8 cellular contexts compared by ENCODE assay signal in genomic region chr7:98021588-98022351, GRCh38. TPM values are rescaled to one million over a fixed set of nuclear protein-coding genes. Genes with fewer than 3 reads are reported as not detected.
DNase-seq lines count a peak whose midpoint lies in the region; ATAC-seq and TF ChIP-seq lines count a peak whose summit lies in the region.

No MANE protein-coding gene starts in this region.

- H3K4me3 Mint-ChIP-seq in glutamatergic neuron (ENCODE audit: unreplicated experiment) = no peak overlapping the region

- H3K4me1 Mint-ChIP-seq in glutamatergic neuron (ENCODE audit: low read depth, unreplicated experiment) = no peaks in the 10 kb centered on the region

- no peaks in the 10 kb centered on the region for H3K27me3 Mint-ChIP-seq in glutamatergic neuron (ENCODE audit: unreplicated experiment)

- DNase-seq in DMS53 (lab: John Stamatoyannopoulos, UW) (peak; percentile 89), H7 (peak; percentile 91), NB4 (ENCODE audit: low read depth) (peak; percentile 81), SKM-1 (lab: John Stamatoyannopoulos, UW; ENCODE audit: unreplicated experiment) (peak; percentile 15), glutamatergic neuron (peak; percentile 91), pons (ENCODE audit: low spot score) (peak; percentile 46), upper lobe of right lung (peak; percentile 88)
- peak; percentile 81 for DNase-seq in activated naive CD4-positive, alpha-beta T cell treated with Interleukin-2 at 50 U/mL for 16 hours

- H3K36me3 ChIP-seq in H7 (replicated peaks; ENCODE audit: control insufficient read depth, insufficient read depth, low read length) = no peaks in the 10 kb centered on the region
- no peaks in the 10 kb centered on the region for H3K36me3 ChIP-seq in upper lobe of right lung

- H3K4me3 ChIP-seq in H7 (ENCODE audit: insufficient read depth, low read depth, low read length) (no peak overlapping the region), NB4 (ENCODE audit: low read depth, low read length) (no peak overlapping the region), upper lobe of right lung (no peak overlapping the region)

- no peak overlapping the region for H3K27ac Mint-ChIP-seq in glutamatergic neuron (ENCODE audit: unreplicated experiment)

- TF ChIP-seq POLR2A in NB4 (IDR thresholded peaks at IDR 0.05; ENCODE audit: extremely low read depth, insufficient read length) = no peak

- peak; percentile 96 for ATAC-seq in upper lobe of right lung

- no peaks in the 10 kb centered on the region for H3K27me3 ChIP-seq in H7 (ENCODE audit: control insufficient read depth, insufficient read depth, low read length)
- H3K27me3 ChIP-seq in upper lobe of right lung = no peaks in the 10 kb centered on the region

- no peaks in the 10 kb centered on the region for H3K36me3 Mint-ChIP-seq in glutamatergic neuron (ENCODE audit: unreplicated experiment)

- H3K4me1 ChIP-seq in upper lobe of right lung = no peaks in the 10 kb centered on the region

- intact Hi-C loops in upper lobe of right lung (cut with DNase I) = no loop called here

- TF ChIP-seq CTCF in NB4 (IDR thresholded peaks at IDR 0.05; ENCODE audit: low read depth, low read length) = peak; percentile 96
- TF ChIP-seq CTCF in glutamatergic neuron (IDR thresholded peaks at IDR 0.05; ENCODE audit: partially characterized antibody, unreplicated experiment) = peak; percentile 97
- peak; percentile 96 for TF ChIP-seq CTCF in upper lobe of right lung (IDR thresholded peaks at IDR 0.05)

- no peaks in the 10 kb centered on the region for H3K9me3 ChIP-seq in upper lobe of right lung

- H3K9me3 Mint-ChIP-seq in glutamatergic neuron (ENCODE audit: unreplicated experiment) = peaks cover 2% of the 10 kb centered on the region

- no peak overlapping the region for H3K27ac ChIP-seq in upper lobe of right lung

RNA-seq across cellular contexts. Expression of gene OCM2, which starts 31.8 kb away (rescaled TPM):
- not detected in 2 replicates for total RNA-seq in H7 (2014; rRNA removed; shearing (Covaris generic))
- total RNA-seq in glutamatergic neuron (ENCODE audit: unreplicated experiment) (not detected), upper lobe of right lung (not detected)

Comparison
In these comparisons a context has a peak if more than half of its experiments do, and no peak if none do; other contexts are left out.
1. DNase-seq: peak in every context shown above with its lines; median percentile 91 in H7; 91 in glutamatergic neuron; 89 in DMS53; 88 in upper lobe of right lung; 81 in NB4; 81 in activated naive CD4-positive, alpha-beta T cell treated with Interleukin-2 at 50 U/mL for 16 hours; 46 in pons; 15 in SKM-1.